ENCODE assay signal across 13 cellular contexts in the genomic region with DNA sequence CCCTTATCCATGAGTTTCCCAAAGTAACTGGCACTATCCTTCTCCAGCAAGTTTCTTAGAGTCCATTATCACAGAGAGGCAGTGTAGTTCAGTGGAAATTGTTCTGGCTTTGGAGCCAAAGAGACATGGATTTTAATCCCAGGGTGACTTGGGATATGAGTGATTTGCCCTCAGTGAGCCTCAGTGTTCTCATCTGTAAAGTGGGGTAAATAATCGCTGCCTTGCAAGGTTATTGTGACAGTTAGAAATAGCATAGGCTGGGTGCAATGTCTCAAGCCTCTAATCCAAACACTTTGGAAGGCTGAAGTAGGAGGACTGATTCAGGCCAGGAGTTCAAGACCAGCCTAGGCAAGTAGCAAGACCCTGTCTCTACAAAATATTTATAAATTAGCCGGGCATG. TPM values are rescaled to one million over a fixed set of nuclear protein-coding genes. Genes with fewer than 3 reads are reported as not detected.
DNase-seq lines count a peak whose midpoint lies in the region; ATAC-seq, FAIRE-seq and TF ChIP-seq lines count a peak whose summit lies in the region.
"Had no signal": no experiment of that assay in that cellular context is flagged by ENCODE, and none has a peak within 500 bp of the region (broad histone marks: within the 10 kb centered on the region; RNA-seq: fewer than 3 reads in every experiment).

No MANE protein-coding gene starts in this region.

- peak overlapping the region; percentile 67 for H3K4me2 ChIP-seq in A549

- H3K4me3 ChIP-seq in heart right ventricle (no peak overlapping the region), A549 (no peak overlapping the region)
- H3K4me3 ChIP-seq: BLaER1 treated with 17β-estradiol and CSF1 and Interleukin-3, amounts not matched to agents 10 nM and 100 nM; GM12878 had no signal

- no peaks in the 10 kb centered on the region for H3K36me3 Mint-ChIP-seq in effector memory CD8-positive, alpha-beta T cell (ENCODE audit: insufficient read depth)
- peaks cover 10% of the 10 kb centered on the region for H3K36me3 Mint-ChIP-seq in stimulated activated memory B cell treated with anti-CD40 and anti-IgM and Interleukin-4, amounts not matched to agents 10 μg/mL and 1 μg/mL and 100 μg/mL, for 72 hours

- peaks cover 3 to 89% (median 52%) of the 10 kb centered on the region in 9 donors for H3K4me1 ChIP-seq in heart right ventricle
- H3K4me1 ChIP-seq in A549: peaks cover 52% of the 10 kb centered on the region

- H3K27ac ChIP-seq in heart right ventricle: peak overlapping the region in 9 of 10 donors; percentile 57 to 86 (median 78)
- peak overlapping the region; percentile 55 to 60 for H3K27ac ChIP-seq in A549
- H3K27ac ChIP-seq: BLaER1 treated with 17β-estradiol and CSF1 and Interleukin-3, amounts not matched to agents 10 nM and 100 nM had no signal

- TF ChIP-seq POLR2A in A549 (IDR thresholded peaks at IDR 0.05; ENCODE audit: low read length): no peak

- 95 to 98% methylated on average over 2 of the region's 2 CpGs for WGBS in heart right ventricle, 2 donors
- 91% methylated on average over 2 of the region's 2 CpGs for WGBS in A549 (ENCODE audit: missing lambda C conversion rate)

- no peaks in the 10 kb centered on the region for H3K27me3 ChIP-seq in heart right ventricle
- H3K27me3 ChIP-seq: BLaER1 treated with 17β-estradiol and CSF1 and Interleukin-3, amounts not matched to agents 10 nM and 100 nM had no signal

- no peaks in the 10 kb centered on the region for H3K27me3 Mint-ChIP-seq in effector memory CD8-positive, alpha-beta T cell
- H3K27me3 Mint-ChIP-seq in stimulated activated memory B cell treated with anti-CD40 and anti-IgM and Interleukin-4, amounts not matched to agents 10 μg/mL and 1 μg/mL and 100 μg/mL, for 72 hours: no peaks in the 10 kb centered on the region
- H3K27me3 Mint-ChIP-seq: CD4-positive, alpha-beta T cell had no signal

- no peak for FAIRE-seq in A549 (lab: Jason Lieb, UNC)
- FAIRE-seq: GM12878, GM18507, HTR-8/SVneo had no signal

- intact Hi-C loops in heart right ventricle (cut with DNase I): no loop called here
- intact Hi-C loops in left ventricle myocardium superior (cut with micrococcal nuclease): no loop called here

- no peak for TF ChIP-seq EP300 in A549 (IDR thresholded peaks at IDR 0.05)

- peak overlapping the region; percentile 47 to 82 for H3K27ac Mint-ChIP-seq in effector memory CD8-positive, alpha-beta T cell
- H3K27ac Mint-ChIP-seq in stimulated activated memory B cell treated with anti-CD40 and anti-IgM and Interleukin-4, amounts not matched to agents 10 μg/mL and 1 μg/mL and 100 μg/mL, for 72 hours: peak overlapping the region; percentile 10
- H3K27ac Mint-ChIP-seq: CD4-positive, alpha-beta T cell had no signal

- CTCF ChIA-PET in A549 (lab: Yijun Ruan, JAX): no interaction called here

- no peak for TF ChIP-seq RAD21 in A549 (conservative IDR thresholded peaks at IDR 0.05 in 1 of 2, IDR thresholded peaks at IDR 0.05 in 1 of 2)

- DNase-seq in heart right ventricle: no peak
- no peak for DNase-seq in left ventricle myocardium superior
- DNase-seq in A549 (ENCODE audit: low read depth in 1 of 2, low spot score in 1 of 2): no peak
- no peak for DNase-seq in effector memory CD8-positive, alpha-beta T cell
- DNase-seq in SW480 (ENCODE audit: low spot score): no peak
- DNase-seq in CD1c-positive myeloid dendritic cell (ENCODE audit: extremely low spot score): no peak
- DNase-seq: CD4-positive, alpha-beta T cell; DMS 273 treated with DMSO at 0.1 percent for 48 hours had no signal

- H3K9me3 ChIP-seq in heart right ventricle (no peaks in the 10 kb centered on the region), A549 (no peaks in the 10 kb centered on the region)

- TF ChIP-seq CTCF in heart right ventricle (IDR thresholded peaks at IDR 0.05) (no peak), A549 (IDR thresholded peaks at IDR 0.05) (no peak)

- H3K4me1 Mint-ChIP-seq in effector memory CD8-positive, alpha-beta T cell (ENCODE audit: low read depth in 2 of 2): peaks cover 11 to 13% of the 10 kb centered on the region in 2 donors
- peaks cover 19% of the 10 kb centered on the region for H3K4me1 Mint-ChIP-seq in stimulated activated memory B cell treated with anti-CD40 and anti-IgM and Interleukin-4, amounts not matched to agents 10 μg/mL and 1 μg/mL and 100 μg/mL, for 72 hours

- H3K36me3 ChIP-seq in heart right ventricle: no peaks in the 10 kb centered on the region
- H3K36me3 ChIP-seq: BLaER1 treated with 17β-estradiol and CSF1 and Interleukin-3, amounts not matched to agents 10 nM and 100 nM had no signal

- no peaks in the 10 kb centered on the region for H3K9me3 Mint-ChIP-seq in effector memory CD8-positive, alpha-beta T cell
- H3K9me3 Mint-ChIP-seq in stimulated activated memory B cell treated with anti-CD40 and anti-IgM and Interleukin-4, amounts not matched to agents 10 μg/mL and 1 μg/mL and 100 μg/mL, for 72 hours: no peaks in the 10 kb centered on the region
- H3K9me3 Mint-ChIP-seq: CD4-positive, alpha-beta T cell had no signal

- ATAC-seq in heart right ventricle: no peak
- ATAC-seq in left ventricle myocardium superior: no peak
- no peak for ATAC-seq in A549
- ATAC-seq in effector memory CD8-positive, alpha-beta T cell (replicated peaks): no peak
- ATAC-seq in stimulated activated memory B cell treated with anti-CD40 and anti-IgM and Interleukin-4, amounts not matched to agents 10 μg/mL and 1 μg/mL and 100 μg/mL, for 72 hours: no peak
- ATAC-seq: GM12878 had no signal

- POLR2A ChIA-PET in A549 (lab: Yijun Ruan, JAX): no interaction called here

- no peak overlapping the region for H3K4me3 Mint-ChIP-seq in effector memory CD8-positive, alpha-beta T cell
- no peak overlapping the region for H3K4me3 Mint-ChIP-seq in stimulated activated memory B cell treated with anti-CD40 and anti-IgM and Interleukin-4, amounts not matched to agents 10 μg/mL and 1 μg/mL and 100 μg/mL, for 72 hours
- H3K4me3 Mint-ChIP-seq: CD4-positive, alpha-beta T cell had no signal

TF ChIP-seq in A549, 52 proteins besides CTCF, POLR2A, EP300 and RAD21:
- TF ChIP-seq EHMT2 (IDR thresholded peaks at IDR 0.05; ENCODE audit: low read depth) (no peak), NR3C1 (IDR thresholded peaks at IDR 0.05) (no peak), TFCP2L1 (CRISPR knock-in tag; IDR thresholded peaks at IDR 0.05) (no peak), ZSCAN20 (CRISPR knock-in tag; IDR thresholded peaks at IDR 0.05) (no peak), CHD4 (IDR thresholded peaks at IDR 0.05; ENCODE audit: borderline replicate concordance) (no peak), SREBF2 (IDR thresholded peaks at IDR 0.05) (no peak), HOXA7 (CRISPR knock-in tag; IDR thresholded peaks at IDR 0.05) (no peak), CBX8 (IDR thresholded peaks at IDR 0.05) (no peak), HOXB13 (CRISPR knock-in tag; IDR thresholded peaks at IDR 0.05; ENCODE audit: low read depth) (no peak), NPAS2 (CRISPR knock-in tag; IDR thresholded peaks at IDR 0.05; ENCODE audit: borderline replicate concordance) (no peak), KDM1A (IDR thresholded peaks at IDR 0.05; ENCODE audit: low read depth) (no peak), ZFP36 (IDR thresholded peaks at IDR 0.05; ENCODE audit: borderline replicate concordance, partially characterized antibody) (no peak), ZC3H11A (IDR thresholded peaks at IDR 0.05) (no peak), MYC (IDR thresholded peaks at IDR 0.05; ENCODE audit: borderline replicate concordance, low read length) (no peak), MAX (IDR thresholded peaks at IDR 0.05) (no peak), RARB (CRISPR knock-in tag; IDR thresholded peaks at IDR 0.05) (no peak), MAFK (IDR thresholded peaks at IDR 0.05; ENCODE audit: partially characterized antibody) (no peak)
- TF ChIP-seq, protein P1, sequence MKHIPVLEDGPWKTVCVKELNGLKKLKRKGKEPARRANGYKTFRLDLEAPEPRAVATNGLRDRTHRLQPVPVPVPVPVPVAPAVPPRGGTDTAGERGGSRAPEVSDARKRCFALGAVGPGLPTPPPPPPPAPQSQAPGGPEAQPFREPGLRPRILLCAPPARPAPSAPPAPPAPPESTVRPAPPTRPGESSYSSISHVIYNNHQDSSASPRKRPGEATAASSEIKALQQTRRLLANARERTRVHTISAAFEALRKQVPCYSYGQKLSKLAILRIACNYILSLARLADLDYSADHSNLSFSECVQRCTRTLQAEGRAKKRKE (CRISPR knock-in tag; IDR thresholded peaks at IDR 0.05; ENCODE audit: low read depth): no peak
TF ChIP-seq in A549: peak in this region for 0.

RNA-seq across cellular contexts. Expression of gene DAPK2, which starts 30.0 kb away (rescaled TPM):
- total RNA-seq in heart right ventricle (10 to 100 TPM; 20.8 to 62.6 (median 38.5) TPM), left ventricle myocardium superior (43.4 TPM)
- polyA plus RNA-seq in heart right ventricle (10 to 100 TPM; 33.0 to 44.6 TPM), A549 (2011; rRNA removed) (4.2 and 4.8 TPM in 2 replicates), A549 (2017; fragmentation: RNase III; extraction: RNeasy Plus Mini Kit Qiagen cat#74134 plus additional on column Dnase treatment) (3.1 to 4.3 TPM (median 3.4 TPM) in 3 replicates)
- polyA plus RNA-seq in A549 (2012; cell fraction: cytosol; rRNA removed): 4.5 and 5.5 TPM in 2 replicates
- 7.6 and 9.2 TPM in 2 replicates for polyA plus RNA-seq in A549 (2012; cell fraction: nucleus; rRNA removed)
- 3.4 and 4.8 TPM in 2 replicates for polyA minus RNA-seq in A549 (2011; rRNA and poly(A)+ RNA removed)
